ENCODE assay signal across 8 cellular contexts in genomic region chr1:181033128-181033798, GRCh38. TPM values are rescaled to one million over a fixed set of nuclear protein-coding genes. Genes with fewer than 3 reads are reported as not detected.
DNase-seq lines count a peak whose midpoint lies in the region; ATAC-seq and TF ChIP-seq lines count a peak whose summit lies in the region.

No MANE protein-coding gene starts in this region.

- no peaks in the 10 kb centered on the region for H3K9me3 Mint-ChIP-seq in central memory CD8-positive, alpha-beta T cell

- H4K8ac ChIP-seq in mesenchymal stem cell (ENCODE audit: low read length) = peak overlapping the region; percentile 86

- H4K91ac ChIP-seq in mesenchymal stem cell (ENCODE audit: low read length) = peak overlapping the region; percentile 34

- H3K14ac ChIP-seq in mesenchymal stem cell (ENCODE audit: low read length in 2 of 2) = no peak overlapping the region

- H3K4me2 ChIP-seq in mesenchymal stem cell (ENCODE audit: low read length, poor library complexity, severe bottlenecking) = no peak overlapping the region

- peak overlapping the region; percentile 21 for H2AFZ ChIP-seq in mesenchymal stem cell (ENCODE audit: low read depth, low read length)

- no peak overlapping the region for H2BK15ac ChIP-seq in mesenchymal stem cell (ENCODE audit: low read depth, poor library complexity, severe bottlenecking)

- H3K27me3 Mint-ChIP-seq in central memory CD8-positive, alpha-beta T cell = no peaks in the 10 kb centered on the region

- H3K27ac ChIP-seq in SK-N-MC = peak overlapping the region; percentile 39
- no peak overlapping the region for H3K27ac ChIP-seq in mesenchymal stem cell (ENCODE audit: low read length, poor library complexity, severe bottlenecking)
- H3K27ac ChIP-seq in suprapubic skin = peak overlapping the region; percentile 93

- H3K9me3 ChIP-seq in SK-N-MC (ENCODE audit: low read depth, low read length) (no peaks in the 10 kb centered on the region), mesenchymal stem cell (ENCODE audit: control insufficient read depth, low read length) (no peaks in the 10 kb centered on the region), suprapubic skin (no peaks in the 10 kb centered on the region)

- no peaks in the 10 kb centered on the region for H3K79me1 ChIP-seq in mesenchymal stem cell (replicated peaks; ENCODE audit: low read length, poor library complexity, severe bottlenecking)

- H2BK5ac ChIP-seq in mesenchymal stem cell (ENCODE audit: low read depth, low read length, poor library complexity, severe bottlenecking) = no peak overlapping the region

- no peaks in the 10 kb centered on the region for H3K4me1 ChIP-seq in mesenchymal stem cell (ENCODE audit: control insufficient read depth, insufficient read depth, low read depth, low read length)
- peaks cover 51% of the 10 kb centered on the region for H3K4me1 ChIP-seq in suprapubic skin

- ATAC-seq in GM18870 (IDR thresholded peaks at IDR 0.05; ENCODE audit: unreplicated experiment) (peak; percentile 23), HG03159 (IDR thresholded peaks at IDR 0.05; ENCODE audit: unreplicated experiment) (peak; percentile 34)
- ATAC-seq in central memory CD8-positive, alpha-beta T cell (replicated peaks; ENCODE audit: extremely low read depth, poor library complexity, severe bottlenecking) = peak; percentile 22

- peak overlapping the region; percentile 96 for H3K4me3 Mint-ChIP-seq in central memory CD8-positive, alpha-beta T cell

- H3K9ac ChIP-seq in SK-N-MC (ENCODE audit: insufficient read length) = peak overlapping the region; percentile 67
- peak overlapping the region; percentile 90 for H3K9ac ChIP-seq in mesenchymal stem cell (ENCODE audit: low read length)

- peak overlapping the region; percentile 4 to 45 for H3K18ac ChIP-seq in mesenchymal stem cell (ENCODE audit: low read depth in 1 of 2, low read length in 2 of 2)

- H2AK5ac ChIP-seq in mesenchymal stem cell (ENCODE audit: low read length, severe bottlenecking) = no peak overlapping the region

- DNase-seq in AG08395 (ENCODE audit: low spot score) (peak; percentile 32), SK-N-MC (ENCODE audit: low read depth, low spot score) (no peak), mesenchymal stem cell (peak; percentile 73), suprapubic skin (ENCODE audit: low spot score in 2 of 2) (no peak), NCI-H226 (no peak)
- DNase-seq in central memory CD8-positive, alpha-beta T cell (ENCODE audit: low spot score in 2 of 2) = peak; percentile 20 to 39

- TF ChIP-seq CTCF in suprapubic skin (IDR thresholded peaks at IDR 0.05) = no peak

- no peak for TF ChIP-seq EP300 in suprapubic skin (IDR thresholded peaks at IDR 0.05)

- no peak overlapping the region for H3K23ac ChIP-seq in mesenchymal stem cell (ENCODE audit: low read length in 2 of 2)

- no peak overlapping the region for H3K4ac ChIP-seq in mesenchymal stem cell (ENCODE audit: low read depth in 1 of 2, low read length in 2 of 2)

- H3K36me3 ChIP-seq in SK-N-MC (ENCODE audit: insufficient read depth, low read length) (no peaks in the 10 kb centered on the region), mesenchymal stem cell (ENCODE audit: control insufficient read depth in 1 of 2, insufficient read depth in 2 of 2, low read depth in 1 of 2, low read length in 2 of 2) (peaks cover 0 to 5% of the 10 kb centered on the region in 2 experiments), suprapubic skin (no peaks in the 10 kb centered on the region)

- H3K4me1 Mint-ChIP-seq in central memory CD8-positive, alpha-beta T cell = peaks cover 54% of the 10 kb centered on the region

- no peak for TF ChIP-seq POLR2A in suprapubic skin (IDR thresholded peaks at IDR 0.05)

- H2BK120ac ChIP-seq in mesenchymal stem cell (ENCODE audit: low read depth, low read length) = no peak overlapping the region

- H3K27me3 ChIP-seq in mesenchymal stem cell (ENCODE audit: control insufficient read depth in 1 of 2, insufficient read depth in 1 of 2, low read length in 2 of 2) = no peaks in the 10 kb centered on the region
- no peaks in the 10 kb centered on the region for H3K27me3 ChIP-seq in suprapubic skin

- 78% methylated on average over 2 of the region's 2 CpGs for WGBS in mesenchymal stem cell
- WGBS in suprapubic skin = 31% methylated on average over 2 of the region's 2 CpGs

- H2BK12ac ChIP-seq in mesenchymal stem cell (ENCODE audit: low read length in 2 of 2) = no peak overlapping the region

- peaks cover 10% of the 10 kb centered on the region for H3K36me3 Mint-ChIP-seq in central memory CD8-positive, alpha-beta T cell (ENCODE audit: insufficient read depth)

- peak overlapping the region; percentile 97 for H3K27ac Mint-ChIP-seq in central memory CD8-positive, alpha-beta T cell (ENCODE audit: low read depth)

- peak overlapping the region; percentile 77 for H3K4me3 ChIP-seq in SK-N-MC
- peak overlapping the region in 1 of 2 experiments; percentile 83 for H3K4me3 ChIP-seq in mesenchymal stem cell (ENCODE audit: insufficient read depth in 1 of 2, low read depth in 1 of 2, low read length in 2 of 2)
- H3K4me3 ChIP-seq in suprapubic skin = peak overlapping the region; percentile 50

RNA-seq across cellular contexts. Expression of gene MR1, which starts 0.5 kb away (rescaled TPM):
- polyA plus RNA-seq in mesenchymal stem cell (2013, experiment 1 of 2) = 2.2 TPM
- polyA plus RNA-seq in mesenchymal stem cell (2013, experiment 2 of 2) = 2.2 TPM
- 10 to 100 TPM; 10.5 to 29.5 (median 14.5) TPM for total RNA-seq in suprapubic skin

RNA-seq across cellular contexts. Expression of gene STX6, which starts 10.6 kb away (rescaled TPM):
- 11.2 TPM for polyA plus RNA-seq in mesenchymal stem cell (2013, experiment 1 of 2)
- polyA plus RNA-seq in mesenchymal stem cell (2013, experiment 2 of 2) = 10.8 TPM
- total RNA-seq in suprapubic skin = 10 to 100 TPM; 24.9 to 32.6 (median 31.3) TPM

RNA-seq across cellular contexts. Expression of gene IER5, which starts 55.2 kb away (rescaled TPM):
- polyA plus RNA-seq in mesenchymal stem cell (2013, experiment 1 of 2) = 11.3 TPM
- polyA plus RNA-seq in mesenchymal stem cell (2013, experiment 2 of 2) = 11.5 TPM
- total RNA-seq in suprapubic skin = 10 to 100 TPM; 11.3 to 30.4 (median 24.4) TPM

Comparison
In these comparisons a context has a peak if more than half of its experiments do, and no peak if none do; other contexts are left out.
1. DNase-seq: peak in AG08395 (single experiment), central memory CD8-positive, alpha-beta T cell (2 of 2) and mesenchymal stem cell (single experiment); none in SK-N-MC (single experiment), suprapubic skin (0 of 2) and NCI-H226 (single experiment).
2. Peak in every context shown above with its lines, with median percentiles within 50 percentile points of each other: ATAC-seq.